25 cellular contexts compared by ENCODE assay signal in genomic region chr1:41078616-41079015, GRCh38.
"Had no signal": no experiment of that assay in that cellular context is flagged by ENCODE, and none has a peak within 500 bp of the region (broad histone marks: within the 10 kb centered on the region; RNA-seq: fewer than 3 reads in every experiment).

No MANE protein-coding gene starts in this region.

- H3K9me3 ChIP-seq: neutrophil, pancreas, prostate gland, right lobe of liver, sigmoid colon, stomach, thoracic aorta, thyroid gland, upper lobe of left lung, vagina had no signal

- H3K36me3 ChIP-seq: neutrophil, pancreas, prostate gland, right lobe of liver, thoracic aorta, thyroid gland, upper lobe of left lung, vagina had no signal

- H3K4me3 ChIP-seq: pancreas, prostate gland, right lobe of liver, sigmoid colon, stomach, thoracic aorta, thyroid gland, tibial nerve, upper lobe of left lung, vagina had no signal

- H3K4me1 ChIP-seq: pancreas, prostate gland, right lobe of liver, sigmoid colon, stomach, tibial nerve, vagina had no signal

- H3K27me3 ChIP-seq: neutrophil, pancreas, right lobe of liver, sigmoid colon, stomach, thyroid gland, tibial nerve, upper lobe of left lung, vagina had no signal

- DNase-seq: naive thymus-derived CD8-positive, alpha-beta T cell; nephron progenitor cell; nucleus accumbens; pancreas; retina; right cardiac atrium; right lobe of liver; sigmoid colon; small intestine; stimulated activated CD4-positive, alpha-beta T cell treated with anti-CD3 and anti-CD28 coated beads, Interleukin-15, amount 100 ng/mL, for 24 hours; stimulated activated CD4-positive, alpha-beta T cell treated with anti-CD3 and anti-CD28 coated beads, Interleukin-2, amount 100 ng/mL, for 24 hours; stimulated activated CD4-positive, alpha-beta T cell treated with anti-CD3 and anti-CD28 coated beads, Interleukin-2, amount 100 ng/mL, for 48 hours; stimulated activated CD4-positive, alpha-beta T cell treated with anti-CD3 and anti-CD28 coated beads, Interleukin-4, amount 100 ng/mL, for 24 hours; stimulated activated naive B cell treated with anti-CD40 and anti-IgM and Interleukin-4, amounts not matched to agents 10 μg/mL and 1 μg/mL and 100 μg/mL, for 72 hours; stimulated activated naive CD4-positive, alpha-beta T cell treated with Interleukin-2 at 50 U/mL for 16 hours; stomach; thyroid gland; trophoblast cell; upper lobe of left lung had no signal

- H3K27ac ChIP-seq: neutrophil, pancreas, prostate gland, right lobe of liver, sigmoid colon, stomach, thoracic aorta, thyroid gland, tibial nerve, upper lobe of left lung, vagina had no signal

- FAIRE-seq: pancreas, small intestine, urothelium cell line had no signal
